Comparison of ENCODE assay signal across 1 cellular context in genomic region chr6:14722001-14722567, GRCh38.
TF ChIP-seq lines count a peak whose summit lies in the region.

No MANE protein-coding gene starts in this region.

TF ChIP-seq in GM23338, 12 proteins besides CTCF, POLR2A, EP300 and RAD21 (continued from another document):
- TF ChIP-seq ZNF462 (CRISPR knock-in tag; IDR thresholded peaks at IDR 0.05) (no peak), ETS1 (IDR thresholded peaks at IDR 0.05) (no peak), JUNB (IDR thresholded peaks at IDR 0.05; ENCODE audit: unreplicated experiment) (no peak), POLR2AphosphoS5 (IDR thresholded peaks at IDR 0.05; ENCODE audit: low read depth) (no peak)
TF ChIP-seq in GM23338: peak in this region for 0.
